17 cellular contexts compared by ENCODE assay signal in the genomic region with DNA sequence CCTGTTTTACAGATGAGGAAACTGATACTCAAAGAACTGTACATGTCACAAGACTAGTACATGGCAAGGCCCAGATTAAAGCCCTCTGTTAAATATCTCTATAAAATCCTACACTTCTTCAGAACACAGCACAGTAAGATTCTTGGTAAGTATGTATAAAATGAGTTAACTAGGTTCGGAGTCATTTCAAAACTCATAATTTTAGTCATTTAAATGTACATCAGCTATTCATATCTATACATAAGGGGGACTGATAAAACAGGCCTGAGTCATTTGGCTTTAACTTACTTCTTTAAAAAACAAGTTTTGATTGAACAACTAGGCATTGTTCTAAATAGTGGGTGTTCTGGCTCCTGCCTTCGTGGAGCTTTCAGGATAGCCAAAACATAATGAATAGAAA.
"Had no signal": no experiment of that assay in that cellular context is flagged by ENCODE, and none has a peak within 500 bp of the region (broad histone marks: within the 10 kb centered on the region; RNA-seq: fewer than 3 reads in every experiment).

No MANE protein-coding gene starts in this region.

- H3K27ac Mint-ChIP-seq: naive thymus-derived CD4-positive, alpha-beta T cell had no signal

- H3K27ac ChIP-seq: adrenal gland, colonic mucosa, foreskin keratinocyte, right atrium auricular region, SJSA1, skin epidermis, tibial artery, WERI-Rb-1 had no signal

- H3K36me3 ChIP-seq: adrenal gland, colonic mucosa, WERI-Rb-1 had no signal

- H3K4me3 ChIP-seq: adrenal gland, colonic mucosa, esophagus squamous epithelium, right atrium auricular region, SJSA1, skin epidermis, tibial artery had no signal

- ATAC-seq: foreskin keratinocyte; left cardiac atrium; naive thymus-derived CD4-positive, alpha-beta T cell had no signal

- H3K9me3 ChIP-seq: adrenal gland, colonic mucosa had no signal

- H3K27me3 Mint-ChIP-seq: naive thymus-derived CD4-positive, alpha-beta T cell had no signal

- H3K4me3 Mint-ChIP-seq: naive thymus-derived CD4-positive, alpha-beta T cell had no signal

- DNase-seq: activated CD4-positive, alpha-beta T cell treated with anti-CD3 and anti-CD28 coated beads, Interleukin-2, amount 50 U/mL, for 1 hour; activated CD8-positive, alpha-beta memory T cell treated with anti-CD3 and anti-CD28 coated beads, Interleukin-2, amount 50 U/mL, for 48 hours; activated gamma-delta T cell treated with Interleukin-2 at 50 U/mL for 16 hours; adrenal gland; colonic mucosa; esophagus squamous epithelium; left cardiac atrium; naive thymus-derived CD4-positive, alpha-beta T cell; posterior cingulate gyrus; stimulated activated CD4-positive, alpha-beta T cell treated with anti-CD3 and anti-CD28 coated beads, Interleukin-4, amount 100 ng/mL, for 4 hours; T1000; tibial artery; WERI-Rb-1 had no signal

- H3K4me1 ChIP-seq: adrenal gland, colonic mucosa, foreskin keratinocyte, right atrium auricular region, tibial artery had no signal

- H3K27me3 ChIP-seq: adrenal gland, colonic mucosa, esophagus squamous epithelium, foreskin keratinocyte, right atrium auricular region, SJSA1, tibial artery had no signal
